Comparison of ENCODE assay signal across 18 cellular contexts in the genomic region with DNA sequence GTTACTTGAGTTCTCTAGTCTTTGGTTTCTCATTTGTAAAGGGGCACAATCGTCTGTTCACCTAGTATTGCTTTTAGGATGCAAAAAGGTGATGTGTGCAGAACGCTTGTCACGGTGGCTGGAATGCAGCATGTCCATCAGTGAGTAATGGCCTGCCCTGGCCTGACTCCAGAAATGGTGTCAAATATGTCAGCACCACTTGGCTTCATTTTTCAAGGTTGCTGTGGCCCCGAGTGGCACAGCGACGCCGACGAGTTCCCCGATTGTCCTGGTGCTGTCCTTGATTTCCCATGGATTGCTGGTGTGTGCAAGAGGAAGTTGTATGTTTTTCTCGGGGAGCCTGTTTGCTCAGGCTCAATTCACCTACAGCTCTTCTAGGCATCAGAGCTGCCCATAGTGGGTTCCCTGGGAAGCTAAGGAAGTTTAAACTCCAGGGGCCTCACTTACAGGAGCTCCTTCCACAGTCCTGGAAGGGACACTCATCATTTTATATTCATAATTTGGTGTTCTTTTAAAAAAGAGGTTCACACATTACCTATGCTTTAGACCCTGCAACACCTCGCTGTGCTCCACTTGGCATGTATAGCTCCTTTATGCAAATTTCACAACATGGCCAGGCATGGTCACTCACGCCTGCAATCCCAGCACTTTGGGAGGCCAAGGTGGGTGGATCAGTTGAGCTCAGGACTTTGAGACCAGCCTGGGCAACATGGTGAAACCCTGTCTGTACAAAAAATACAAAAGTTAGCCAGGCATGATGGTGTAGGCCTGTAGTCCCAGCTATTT. TPM values are rescaled to one million over a fixed set of nuclear protein-coding genes. Genes with fewer than 3 reads are reported as not detected.
DNase-seq lines count a peak whose midpoint lies in the region; ATAC-seq and TF ChIP-seq lines count a peak whose summit lies in the region.
"Had no signal": no experiment of that assay in that cellular context is flagged by ENCODE, and none has a peak within 500 bp of the region (broad histone marks: within the 10 kb centered on the region; RNA-seq: fewer than 3 reads in every experiment).

No MANE protein-coding gene starts in this region.

- intact Hi-C loops in Right ventricle myocardium inferior (cut with DNase I) (no loop called here), cardiac septum (cut with DNase I) (no loop called here), heart left ventricle (cut with DNase I) (no loop called here), right cardiac atrium (cut with DNase I) (no loop called here)

- TF ChIP-seq CTCF in heart left ventricle (IDR thresholded peaks at IDR 0.05) = no peak

- H3K9me3 Mint-ChIP-seq in naive thymus-derived CD8-positive, alpha-beta T cell = peaks cover 0 to 7% (median 2%) of the 10 kb centered on the region in 9 donors
- H3K9me3 Mint-ChIP-seq in T-helper 2 cell treated with Interferon-gamma antibody and Interleukin-4, amounts not matched to agents 5 μg/mL and 100 μg/mL, for 36 hours = peaks cover 6% of the 10 kb centered on the region
- H3K9me3 Mint-ChIP-seq: CD8-positive, alpha-beta T cell had no signal

- POLR2A ChIA-PET in naive thymus-derived CD8-positive, alpha-beta T cell (lab: Charles Lee) = no interaction called here

- no peak overlapping the region for H3K4me3 ChIP-seq in heart left ventricle
- no peak overlapping the region for H3K4me3 ChIP-seq in right cardiac atrium (ENCODE audit: low read length)
- H3K4me3 ChIP-seq: HAP-1 had no signal

- no peak for TF ChIP-seq POLR2A in heart left ventricle (IDR thresholded peaks at IDR 0.05)

- H3K27me3 ChIP-seq in heart left ventricle (no peaks in the 10 kb centered on the region), right cardiac atrium (ENCODE audit: control insufficient read depth, insufficient read depth) (no peaks in the 10 kb centered on the region)

- no peaks in the 10 kb centered on the region for H3K9me3 ChIP-seq in heart left ventricle
- no peaks in the 10 kb centered on the region for H3K9me3 ChIP-seq in right cardiac atrium (ENCODE audit: control insufficient read depth, low read length)
- H3K9me3 ChIP-seq: Caco-2, HAP-1 had no signal

- H3K27ac ChIP-seq in heart left ventricle (no peak overlapping the region), right cardiac atrium (ENCODE audit: low read length) (peak overlapping the region; percentile 82)
- H3K27ac ChIP-seq: 22Rv1, HL-60 had no signal

- ATAC-seq in Right ventricle myocardium inferior = peak; percentile 36
- ATAC-seq in heart left ventricle = peak in 3 of 4 donors; percentile 39 to 77 (median 70)
- ATAC-seq in right cardiac atrium = peak; percentile 50 to 70
- no peak for ATAC-seq in naive thymus-derived CD8-positive, alpha-beta T cell
- ATAC-seq: CD8-positive, alpha-beta T cell had no signal

- no peaks in the 10 kb centered on the region for H3K36me3 ChIP-seq in heart left ventricle
- H3K36me3 ChIP-seq: HAP-1 had no signal

- DNase-seq in Right ventricle myocardium inferior (ENCODE audit: missing footprints) (no peak), cardiac septum (ENCODE audit: low spot score) (no peak), heart left ventricle (peak in 2 of 5 donors; percentile 59 to 65), right cardiac atrium (peak; percentile 47 to 78 (median 77)), cortex of kidney (lab: John Stamatoyannopoulos, UW) (no peak)
- DNase-seq in naive thymus-derived CD8-positive, alpha-beta T cell = no peak
- DNase-seq in activated naive CD4-positive, alpha-beta T cell (lab: John Stamatoyannopoulos, UW) = no peak
- no peak for DNase-seq in T-helper 2 cell treated with Interferon-gamma antibody and Interleukin-4, amounts not matched to agents 5 μg/mL and 100 μg/mL, for 36 hours (ENCODE audit: low spot score)
- DNase-seq: Caco-2; CD8-positive, alpha-beta T cell; DMS53 had no signal

- peaks cover 0 to 15% (median 2%) of the 10 kb centered on the region in 3 donors for H3K36me3 Mint-ChIP-seq in naive thymus-derived CD8-positive, alpha-beta T cell
- peaks cover 1% of the 10 kb centered on the region for H3K36me3 Mint-ChIP-seq in T-helper 2 cell treated with Interferon-gamma antibody and Interleukin-4, amounts not matched to agents 5 μg/mL and 100 μg/mL, for 36 hours (ENCODE audit: low read depth)
- H3K36me3 Mint-ChIP-seq: CD14-positive monocyte; CD8-positive, alpha-beta T cell had no signal

- peaks cover 0 to 3% (median 0%) of the 10 kb centered on the region in 4 donors for H3K4me1 Mint-ChIP-seq in naive thymus-derived CD8-positive, alpha-beta T cell
- H3K4me1 Mint-ChIP-seq in T-helper 2 cell treated with Interferon-gamma antibody and Interleukin-4, amounts not matched to agents 5 μg/mL and 100 μg/mL, for 36 hours (ENCODE audit: low read depth) = peaks cover 5% of the 10 kb centered on the region

- H3K4me1 ChIP-seq in heart left ventricle (peaks cover 0 to 8% (median 0%) of the 10 kb centered on the region in 12 donors), right cardiac atrium (ENCODE audit: control insufficient read depth, insufficient read depth, low read length) (no peaks in the 10 kb centered on the region)
- H3K4me1 ChIP-seq: Caco-2, HAP-1 had no signal

- no peak overlapping the region for H3K4me3 Mint-ChIP-seq in naive thymus-derived CD8-positive, alpha-beta T cell
- H3K4me3 Mint-ChIP-seq in T-helper 2 cell treated with Interferon-gamma antibody and Interleukin-4, amounts not matched to agents 5 μg/mL and 100 μg/mL, for 36 hours = no peak overlapping the region
- H3K4me3 Mint-ChIP-seq: CD14-positive monocyte; CD8-positive, alpha-beta T cell had no signal

- WGBS in heart left ventricle, 4 donors = 58 to 78% (median 66%) methylated on average over 12 of the region's 12 CpGs
- WGBS in right cardiac atrium = 65% methylated on average over 12 of the region's 12 CpGs

- peaks cover 9 to 32% (median 21%) of the 10 kb centered on the region in 5 donors for H3K27me3 Mint-ChIP-seq in naive thymus-derived CD8-positive, alpha-beta T cell
- H3K27me3 Mint-ChIP-seq in T-helper 2 cell treated with Interferon-gamma antibody and Interleukin-4, amounts not matched to agents 5 μg/mL and 100 μg/mL, for 36 hours (ENCODE audit: low read depth) = peaks cover 11% of the 10 kb centered on the region

- H3K27ac Mint-ChIP-seq in naive thymus-derived CD8-positive, alpha-beta T cell = no peak overlapping the region
- H3K27ac Mint-ChIP-seq in T-helper 2 cell treated with Interferon-gamma antibody and Interleukin-4, amounts not matched to agents 5 μg/mL and 100 μg/mL, for 36 hours = no peak overlapping the region
- H3K27ac Mint-ChIP-seq: CD8-positive, alpha-beta T cell had no signal

RNA-seq across cellular contexts. Expression of a gene that starts 25.6 kb away (rescaled TPM):
- 10.7 TPM for total RNA-seq in Right ventricle myocardium inferior
- 14.1 TPM for total RNA-seq in cardiac septum
- total RNA-seq in heart left ventricle = 10 to 100 TPM in 7 of 9 donors, 1 to 10 TPM in 2; 8.1 to 14.7 (median 12.3) TPM
- 1 to 10 TPM; 3.8 to 3.9 TPM for polyA plus RNA-seq in heart left ventricle
- total RNA-seq in right cardiac atrium = 10 to 100 TPM; 10.6 to 14.7 (median 12.9) TPM
- 3.8 TPM for polyA plus RNA-seq in right cardiac atrium
- total RNA-seq in naive thymus-derived CD8-positive, alpha-beta T cell = 10 to 100 TPM; 26.7 to 26.8 TPM
- 1 to 10 TPM; 5.0 to 6.0 (median 5.6) TPM for polyA plus RNA-seq in naive thymus-derived CD8-positive, alpha-beta T cell

RNA-seq across cellular contexts. Expression of a gene that starts 37.8 kb away (rescaled TPM):
- total RNA-seq in Right ventricle myocardium inferior = not detected
- not detected for total RNA-seq in cardiac septum
- not detected for total RNA-seq in heart left ventricle
- under 1 TPM in 1 of 2 donors, not detected in 1; 0.03 TPM for polyA plus RNA-seq in heart left ventricle
- total RNA-seq in right cardiac atrium = not detected
- polyA plus RNA-seq in right cardiac atrium = 0.05 TPM
- not detected for total RNA-seq in naive thymus-derived CD8-positive, alpha-beta T cell
- not detected for polyA plus RNA-seq in naive thymus-derived CD8-positive, alpha-beta T cell
- total RNA-seq: A673, H1 had no signal
- polyA plus RNA-seq: BJ, CD14-positive monocyte had no signal

Comparison
In these comparisons a context has a peak if more than half of its experiments do, and no peak if none do; other contexts are left out.
1. DNase-seq: peak in right cardiac atrium (3 of 3); none in Right ventricle myocardium inferior (single experiment), cardiac septum (single experiment), cortex of kidney (single experiment), naive thymus-derived CD8-positive, alpha-beta T cell (0 of 10), activated naive CD4-positive, alpha-beta T cell (0 of 4) and T-helper 2 cell treated with Interferon-gamma antibody and Interleukin-4, amounts not matched to agents 5 μg/mL and 100 μg/mL, for 36 hours (single experiment).
2. ATAC-seq: peak in Right ventricle myocardium inferior (single experiment), heart left ventricle (3 of 4) and right cardiac atrium (2 of 2); none in naive thymus-derived CD8-positive, alpha-beta T cell (0 of 2).